In genomic region chr2:177149155-177149503, GRCh38 we compare ENCODE assay signal across 10 cellular contexts.
DNase-seq lines count a peak whose midpoint lies in the region; ATAC-seq, FAIRE-seq and TF ChIP-seq lines count a peak whose summit lies in the region.
"Had no signal": no experiment of that assay in that cellular context is flagged by ENCODE, and none has a peak within 500 bp of the region (broad histone marks: within the 10 kb centered on the region; RNA-seq: fewer than 3 reads in every experiment).

No MANE protein-coding gene starts in this region.

- TF ChIP-seq CTCF in keratinocyte (optimal IDR thresholded peaks at IDR 0.05 in 1 of 3, IDR thresholded peaks at IDR 0.05 in 1 of 3, conservative IDR thresholded peaks at IDR 0.05 in 1 of 3; ENCODE audit: extremely low read depth in 1 of 3, insufficient read depth in 2 of 3, low read length in 3 of 3) = no peak
- no peak for TF ChIP-seq CTCF in suprapubic skin (IDR thresholded peaks at IDR 0.05)

- peak overlapping the region; percentile 78 for H3K4me3 Mint-ChIP-seq in activated T-cell treated with anti-CD3 and anti-CD28 coated beads, Interleukin-2, amount 50 U/mL, for 24 hours
- peak overlapping the region; percentile 80 for H3K4me3 Mint-ChIP-seq in activated CD4-positive, alpha-beta memory T cell treated with anti-CD3 and anti-CD28 coated beads, Interleukin-2, amount 10 ng/mL, durations not matched to agents 7 days and 5 days

- H3K9me3 Mint-ChIP-seq in activated T-cell treated with anti-CD3 and anti-CD28 coated beads, Interleukin-2, amount 50 U/mL, for 24 hours = no peaks in the 10 kb centered on the region
- no peaks in the 10 kb centered on the region for H3K9me3 Mint-ChIP-seq in activated CD4-positive, alpha-beta memory T cell treated with anti-CD3 and anti-CD28 coated beads, Interleukin-2, amount 10 ng/mL, durations not matched to agents 7 days and 5 days

- peaks cover 11% of the 10 kb centered on the region for H3K4me1 ChIP-seq in keratinocyte (ENCODE audit: control insufficient read depth, extremely low read depth, insufficient read depth, low read length)
- H3K4me1 ChIP-seq in suprapubic skin = peaks cover 19% of the 10 kb centered on the region

- peaks cover 32% of the 10 kb centered on the region for H3K27me3 Mint-ChIP-seq in activated T-cell treated with anti-CD3 and anti-CD28 coated beads, Interleukin-2, amount 50 U/mL, for 24 hours
- H3K27me3 Mint-ChIP-seq in activated CD4-positive, alpha-beta memory T cell treated with anti-CD3 and anti-CD28 coated beads, Interleukin-2, amount 10 ng/mL, durations not matched to agents 7 days and 5 days = peaks cover 57% of the 10 kb centered on the region

- H3K4me3 ChIP-seq in keratinocyte (ENCODE audit: control insufficient read depth in 2 of 3, extremely low read depth in 1 of 3, insufficient read depth in 2 of 3, low read depth in 1 of 3, low read length in 3 of 3) = peak overlapping the region in 1 of 3 experiments; percentile 73
- peak overlapping the region; percentile 49 for H3K4me3 ChIP-seq in suprapubic skin
- H3K4me3 ChIP-seq: lung had no signal

- POLR2A ChIA-PET in activated CD4-positive, alpha-beta memory T cell treated with anti-CD3 and anti-CD28 coated beads, Interleukin-2, amount 10 ng/mL, durations not matched to agents 7 days and 5 days (lab: Charles Lee) = interaction anchor here (0.6 to 1.3 kb wide), 4 partner anchors 63 to 329 kb away, joined by 3 to 4 read pairs (median 3); partner anchors contain the start of gene HNRNPA3

- H3K79me2 ChIP-seq in keratinocyte (ENCODE audit: control insufficient read depth, insufficient read depth, low read length) = no peaks in the 10 kb centered on the region

- H3K9ac ChIP-seq in keratinocyte (ENCODE audit: control insufficient read depth, extremely low read depth, insufficient read depth, low read length) = no peak overlapping the region

- peaks cover 16% of the 10 kb centered on the region for H3K27me3 ChIP-seq in keratinocyte (ENCODE audit: control insufficient read depth, extremely low read depth, insufficient read depth, low read length)
- peaks cover 33% of the 10 kb centered on the region for H3K27me3 ChIP-seq in suprapubic skin

- TF ChIP-seq POLR2A in suprapubic skin (IDR thresholded peaks at IDR 0.05) = no peak

- peaks cover 22% of the 10 kb centered on the region for H3K4me1 Mint-ChIP-seq in activated T-cell treated with anti-CD3 and anti-CD28 coated beads, Interleukin-2, amount 50 U/mL, for 24 hours (ENCODE audit: low read depth)
- peaks cover 23% of the 10 kb centered on the region for H3K4me1 Mint-ChIP-seq in activated CD4-positive, alpha-beta memory T cell treated with anti-CD3 and anti-CD28 coated beads, Interleukin-2, amount 10 ng/mL, durations not matched to agents 7 days and 5 days

- H4K20me1 ChIP-seq in keratinocyte (ENCODE audit: control insufficient read depth, extremely low read depth, insufficient read depth, low read length) = no peaks in the 10 kb centered on the region

- ATAC-seq in HG03565 (IDR thresholded peaks at IDR 0.05; ENCODE audit: unreplicated experiment) (no peak), HG03432 (IDR thresholded peaks at IDR 0.05; ENCODE audit: unreplicated experiment) (no peak)

- H3K9me3 ChIP-seq in keratinocyte (ENCODE audit: control insufficient read depth, low read depth, low read length) (no peaks in the 10 kb centered on the region), suprapubic skin (no peaks in the 10 kb centered on the region)
- H3K9me3 ChIP-seq: HAP-1 had no signal

- WGBS in suprapubic skin = 4% methylated on average over 1 of the region's 1 CpG

- no peak overlapping the region for H3K27ac Mint-ChIP-seq in activated T-cell treated with anti-CD3 and anti-CD28 coated beads, Interleukin-2, amount 50 U/mL, for 24 hours
- no peak overlapping the region for H3K27ac Mint-ChIP-seq in activated CD4-positive, alpha-beta memory T cell treated with anti-CD3 and anti-CD28 coated beads, Interleukin-2, amount 10 ng/mL, durations not matched to agents 7 days and 5 days

- H3K9me1 ChIP-seq in keratinocyte (ENCODE audit: control insufficient read depth, extremely low read depth, insufficient read depth, low read length) = no peaks in the 10 kb centered on the region

- no peak overlapping the region for H2AFZ ChIP-seq in keratinocyte (ENCODE audit: control insufficient read depth, low read length)

- TF ChIP-seq EP300 in suprapubic skin (IDR thresholded peaks at IDR 0.05) = no peak

- no peaks in the 10 kb centered on the region for H3K36me3 Mint-ChIP-seq in activated T-cell treated with anti-CD3 and anti-CD28 coated beads, Interleukin-2, amount 50 U/mL, for 24 hours (ENCODE audit: low read depth)
- no peaks in the 10 kb centered on the region for H3K36me3 Mint-ChIP-seq in activated CD4-positive, alpha-beta memory T cell treated with anti-CD3 and anti-CD28 coated beads, Interleukin-2, amount 10 ng/mL, durations not matched to agents 7 days and 5 days (ENCODE audit: low read depth)

- CTCF ChIA-PET in activated CD4-positive, alpha-beta memory T cell treated with anti-CD3 and anti-CD28 coated beads, Interleukin-2, amount 10 ng/mL, durations not matched to agents 7 days and 5 days (lab: Charles Lee) = interaction anchor here (0.6 to 4.2 kb wide), 55 partner anchors 9 to 1008 kb away, joined by 3 to 47 read pairs (median 4); partner anchors contain the start of genes AGPS and MTX2

- no peaks in the 10 kb centered on the region for H3K36me3 ChIP-seq in keratinocyte (ENCODE audit: control insufficient read depth in 2 of 2, extremely low read depth in 1 of 2, insufficient read depth in 2 of 2, low read length in 2 of 2)
- H3K36me3 ChIP-seq in suprapubic skin = no peaks in the 10 kb centered on the region
- H3K36me3 ChIP-seq: HAP-1 had no signal

- H3K27ac ChIP-seq in keratinocyte (ENCODE audit: control insufficient read depth, insufficient read depth, low read length) = no peak overlapping the region
- no peak overlapping the region for H3K27ac ChIP-seq in suprapubic skin

- dilution Hi-C loops in keratinocyte (cut with MboI; ENCODE audit: extremely low pct_ligation_motif_present, low sequenced_read_pairs) = loop anchor here (25.0 kb wide), 1 partner anchor 312 kb away; no protein-coding TSS in a partner anchor

- no peak for DNase-seq in activated T-cell treated with anti-CD3 and anti-CD28 coated beads, Interleukin-2, amount 50 U/mL, for 24 hours
- no peak for DNase-seq in activated T-cell treated with anti-CD3 and anti-CD28 coated beads, Interleukin-2, amount 50 U/mL, for 1 hour
- DNase-seq in activated CD4-positive, alpha-beta memory T cell treated with anti-CD3 and anti-CD28 coated beads, Interleukin-2, amount 10 ng/mL, durations not matched to agents 7 days and 5 days = no peak
- DNase-seq in keratinocyte (ENCODE audit: low read depth, low spot score) (no peak), suprapubic skin (ENCODE audit: low spot score in 2 of 2) (no peak), NCI-H345 (lab: John Stamatoyannopoulos, UW) (no peak)

- no peak for FAIRE-seq in keratinocyte (lab: Jason Lieb, UNC)

- H3K4me2 ChIP-seq in keratinocyte (ENCODE audit: control insufficient read depth, extremely low read depth, insufficient read depth, low read depth, low read length) = peak overlapping the region; percentile 98
